In genomic region chr4:123412700-123413512, GRCh38 we compare ENCODE assay signal across 1 cellular context.
TF ChIP-seq lines count a peak whose summit lies in the region.

No MANE protein-coding gene starts in this region.

TF ChIP-seq in GM12878, 131 proteins besides CTCF, POLR2A, EP300 and RAD21 (continued from another document):
- TF ChIP-seq ZBTB33 (IDR thresholded peaks at IDR 0.05) = peak; percentile 56; the same call in 1 of the 2 replicates
